8 cellular contexts compared by ENCODE assay signal in the genomic region with DNA sequence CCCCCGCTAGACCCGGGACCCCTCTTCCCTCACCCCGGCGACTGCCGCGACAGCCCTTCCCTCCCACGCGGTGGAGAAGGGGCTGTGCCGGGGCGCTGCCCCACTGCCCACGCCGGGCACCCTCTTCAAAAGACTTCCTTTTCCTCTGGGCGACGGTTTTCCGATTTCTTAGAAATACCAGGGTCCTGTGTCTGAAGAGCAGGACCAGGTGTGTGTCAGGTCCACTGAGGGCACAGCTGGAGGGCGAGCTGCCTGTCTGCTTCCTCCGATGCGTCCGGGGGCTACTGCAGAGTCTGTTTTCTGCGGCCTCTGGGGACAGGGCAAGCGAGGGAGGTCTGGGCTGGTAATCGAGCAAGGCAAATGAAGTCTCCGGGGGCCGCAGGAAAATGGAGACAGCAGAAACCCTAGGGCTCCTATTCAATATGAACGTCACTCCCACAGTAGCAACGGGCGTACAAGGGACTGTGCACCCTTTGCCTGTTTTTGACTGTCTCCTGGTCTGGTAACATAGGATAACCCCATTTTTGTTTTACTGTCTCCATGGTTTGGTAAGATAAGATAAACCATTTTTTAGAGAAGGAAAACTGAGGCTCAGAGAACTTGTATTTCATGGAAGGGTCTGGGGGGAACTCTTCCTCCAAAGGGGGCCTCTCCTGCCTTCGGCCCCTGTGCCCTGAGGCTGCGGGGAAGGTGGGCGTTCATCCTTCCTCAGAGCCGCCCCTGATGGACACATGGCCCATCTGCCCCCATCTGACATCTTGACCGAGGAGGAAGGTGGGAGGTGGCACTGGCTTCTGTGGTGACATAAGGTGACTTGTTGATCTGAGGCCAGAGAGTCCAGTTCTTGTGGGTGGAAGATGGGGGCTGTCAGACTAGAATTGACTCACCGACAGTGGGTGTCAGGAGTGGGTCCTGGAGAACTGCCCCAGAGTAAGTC. TPM values are rescaled to one million over a fixed set of nuclear protein-coding genes. Genes with fewer than 3 reads are reported as not detected.
DNase-seq lines count a peak whose midpoint lies in the region; ATAC-seq, FAIRE-seq and TF ChIP-seq lines count a peak whose summit lies in the region.

No MANE protein-coding gene starts in this region.

- DNase-seq in CD8-positive, alpha-beta memory T cell, result peak in 1 of 5 donors; percentile 31
- DNase-seq in HFFc6, result no peak
- DNase-seq in activated T-helper 2 cell treated with anti-CD3 and anti-CD28 coated beads, Interferon-gamma antibody, Interleukin-2, Interleukin-4, amounts not matched to agents 10 μg/mL and 5 μg/mL and 100 μg/mL, durations not matched to agents 14 hours and 24 hours and 36 hours (ENCODE audit: low spot score), result no peak
- no peak for DNase-seq in kidney
- no peak for DNase-seq in thyroid gland
- DNase-seq in frontal cortex (ENCODE audit: low spot score in 2 of 2), result no peak
- no peak for DNase-seq in LoVo (ENCODE audit: low spot score)

- H3K27ac Mint-ChIP-seq in CD8-positive, alpha-beta memory T cell, result peak overlapping the region; percentile 90 to 100 (median 99)
- H3K27ac Mint-ChIP-seq in HFFc6, result no peak overlapping the region; the same call in 1 of the 2 replicates
- H3K27ac Mint-ChIP-seq in activated T-helper 2 cell treated with anti-CD3 and anti-CD28 coated beads, Interferon-gamma antibody, Interleukin-2, Interleukin-4, amounts not matched to agents 10 μg/mL and 5 μg/mL and 100 μg/mL, durations not matched to agents 14 hours and 24 hours and 36 hours, result peak overlapping the region; percentile 97

- H3K27me3 ChIP-seq in CD8-positive, alpha-beta memory T cell (ENCODE audit: insufficient read depth, low read length, poor library complexity, severe bottlenecking), result no peaks in the 10 kb centered on the region
- H3K27me3 ChIP-seq in thyroid gland, result no peaks in the 10 kb centered on the region

- ATAC-seq in GM21737 (IDR thresholded peaks at IDR 0.05; ENCODE audit: unreplicated experiment), result no peak

- 53 to 57% methylated on average over 28 to 31 of the region's 33 CpGs for WGBS in thyroid gland, 2 donors

- H3K4me1 Mint-ChIP-seq in CD8-positive, alpha-beta memory T cell, result peaks cover 71 to 84% (median 76%) of the 10 kb centered on the region in 3 donors
- peaks cover 9% of the 10 kb centered on the region for H3K4me1 Mint-ChIP-seq in HFFc6 (ENCODE audit: low read depth)
- peaks cover 63% of the 10 kb centered on the region for H3K4me1 Mint-ChIP-seq in activated T-helper 2 cell treated with anti-CD3 and anti-CD28 coated beads, Interferon-gamma antibody, Interleukin-2, Interleukin-4, amounts not matched to agents 10 μg/mL and 5 μg/mL and 100 μg/mL, durations not matched to agents 14 hours and 24 hours and 36 hours (ENCODE audit: low read depth)

- peaks cover 0 to 2% of the 10 kb centered on the region in 2 donors for H3K27me3 Mint-ChIP-seq in CD8-positive, alpha-beta memory T cell
- peaks cover 41% of the 10 kb centered on the region for H3K27me3 Mint-ChIP-seq in HFFc6 (ENCODE audit: insufficient read depth)
- no peaks in the 10 kb centered on the region for H3K27me3 Mint-ChIP-seq in activated T-helper 2 cell treated with anti-CD3 and anti-CD28 coated beads, Interferon-gamma antibody, Interleukin-2, Interleukin-4, amounts not matched to agents 10 μg/mL and 5 μg/mL and 100 μg/mL, durations not matched to agents 14 hours and 24 hours and 36 hours (ENCODE audit: low read depth)

- no peak for TF ChIP-seq POLR2A in thyroid gland (IDR thresholded peaks at IDR 0.05)

- FAIRE-seq in kidney (lab: Jason Lieb, UNC) (no peak), frontal cortex (lab: Jason Lieb, UNC) (no peak)

- H3K4me3 ChIP-seq in CD8-positive, alpha-beta memory T cell (ENCODE audit: low read length), result peak overlapping the region; percentile 91
- H3K4me3 ChIP-seq in kidney (ENCODE audit: low read length in 2 of 2), result peak overlapping the region; percentile 55 to 65
- peak overlapping the region in 2 of 3 donors; percentile 32 to 66 for H3K4me3 ChIP-seq in thyroid gland (replicated peaks in 1 of 3)

- H3K9me3 Mint-ChIP-seq in CD8-positive, alpha-beta memory T cell, result no peaks in the 10 kb centered on the region
- no peaks in the 10 kb centered on the region for H3K9me3 Mint-ChIP-seq in HFFc6
- peaks cover 4% of the 10 kb centered on the region for H3K9me3 Mint-ChIP-seq in activated T-helper 2 cell treated with anti-CD3 and anti-CD28 coated beads, Interferon-gamma antibody, Interleukin-2, Interleukin-4, amounts not matched to agents 10 μg/mL and 5 μg/mL and 100 μg/mL, durations not matched to agents 14 hours and 24 hours and 36 hours

- H3K4me3 Mint-ChIP-seq in CD8-positive, alpha-beta memory T cell, result peak overlapping the region; percentile 93 to 100 (median 99)
- H3K4me3 Mint-ChIP-seq in HFFc6, result peak overlapping the region; percentile 81
- peak overlapping the region; percentile 100 for H3K4me3 Mint-ChIP-seq in activated T-helper 2 cell treated with anti-CD3 and anti-CD28 coated beads, Interferon-gamma antibody, Interleukin-2, Interleukin-4, amounts not matched to agents 10 μg/mL and 5 μg/mL and 100 μg/mL, durations not matched to agents 14 hours and 24 hours and 36 hours (ENCODE audit: low read depth)

- TF ChIP-seq CTCF in HFFc6 (IDR thresholded peaks at IDR 0.05) (no peak), kidney (IDR thresholded peaks at IDR 0.05; ENCODE audit: borderline replicate concordance, extremely low read depth, insufficient read depth) (no peak), thyroid gland (IDR thresholded peaks at IDR 0.05) (no peak)

- intact Hi-C loops in activated T-helper 2 cell treated with anti-CD3 and anti-CD28 coated beads, Interferon-gamma antibody, Interleukin-2, Interleukin-4, amounts not matched to agents 10 μg/mL and 5 μg/mL and 100 μg/mL, durations not matched to agents 14 hours and 24 hours and 36 hours (cut with micrococcal nuclease), result loop anchor here (1.0 kb wide), 1 partner anchor 12 kb away; no protein-coding TSS in a partner anchor
- intact Hi-C loops in kidney (cut with DNase I) (no loop called here), thyroid gland (cut with DNase I) (no loop called here)

- no peaks in the 10 kb centered on the region for H3K9me3 ChIP-seq in CD8-positive, alpha-beta memory T cell (ENCODE audit: low read length)
- H3K9me3 ChIP-seq in kidney (ENCODE audit: control insufficient read depth in 1 of 2, low read length in 2 of 2) (no peaks in the 10 kb centered on the region), thyroid gland (no peaks in the 10 kb centered on the region)

- CTCF ChIA-PET in CD8-positive, alpha-beta memory T cell (lab: Charles Lee), result interaction anchor here (1.4 to 3.4 kb wide), 6 partner anchors 8 to 62 kb away, joined by 4 to 15 read pairs (median 11); partner anchors contain the start of gene VPS13D

- H3K27ac ChIP-seq in CD8-positive, alpha-beta memory T cell (ENCODE audit: low read depth, low read length), result peak overlapping the region; percentile 95
- peak overlapping the region; percentile 78 to 79 for H3K27ac ChIP-seq in kidney (ENCODE audit: low read depth in 2 of 2, low read length in 2 of 2)
- peak overlapping the region; percentile 2 to 71 (median 64) for H3K27ac ChIP-seq in thyroid gland

- H3K36me3 Mint-ChIP-seq in CD8-positive, alpha-beta memory T cell, result peaks cover 3 to 35% (median 4%) of the 10 kb centered on the region in 3 donors
- H3K36me3 Mint-ChIP-seq in HFFc6 (ENCODE audit: low read depth), result no peaks in the 10 kb centered on the region
- peaks cover 43% of the 10 kb centered on the region for H3K36me3 Mint-ChIP-seq in activated T-helper 2 cell treated with anti-CD3 and anti-CD28 coated beads, Interferon-gamma antibody, Interleukin-2, Interleukin-4, amounts not matched to agents 10 μg/mL and 5 μg/mL and 100 μg/mL, durations not matched to agents 14 hours and 24 hours and 36 hours (ENCODE audit: low read depth)

- H3K36me3 ChIP-seq in CD8-positive, alpha-beta memory T cell (ENCODE audit: insufficient read depth, low read length), result no peaks in the 10 kb centered on the region
- H3K36me3 ChIP-seq in kidney (ENCODE audit: control insufficient read depth in 1 of 2, insufficient read depth in 2 of 2, low read length in 2 of 2), result no peaks in the 10 kb centered on the region
- H3K36me3 ChIP-seq in thyroid gland, result no peaks in the 10 kb centered on the region

- H3K9ac ChIP-seq in kidney (ENCODE audit: low read length in 2 of 2), result peak overlapping the region; percentile 44 to 73

- POLR2A ChIA-PET in CD8-positive, alpha-beta memory T cell (lab: Charles Lee), result interaction anchor here (1.1 to 2.7 kb wide), 3 partner anchors 8 to 18 kb away, joined by 3 to 15 read pairs (median 11); no protein-coding TSS in a partner anchor

- H3K4me1 ChIP-seq in CD8-positive, alpha-beta memory T cell (ENCODE audit: insufficient read depth, low read length), result peaks cover 67% of the 10 kb centered on the region
- H3K4me1 ChIP-seq in kidney (ENCODE audit: control insufficient read depth in 1 of 2, insufficient read depth in 1 of 2, low read depth in 1 of 2, low read length in 2 of 2) (peaks cover 0 to 7% of the 10 kb centered on the region in 2 donors), thyroid gland (peaks cover 4 to 21% of the 10 kb centered on the region in 2 donors)

RNA-seq across cellular contexts. Expression of gene TNFRSF1B, which starts 1.0 kb away (rescaled TPM):
- total RNA-seq in CD8-positive, alpha-beta memory T cell, result 100 to 1,000 TPM; 169 to 174 TPM
- 164 TPM for polyA plus RNA-seq in CD8-positive, alpha-beta memory T cell
- total RNA-seq in HFFc6 (2021; fragmentation: NEBNext Ultra II Directional; extraction: Animal tissue kit (Norgen Biotek cat#: 25700)), result under 1 TPM; 0.14 to 0.66 (median 0.33) TPM
- total RNA-seq in activated T-helper 2 cell treated with anti-CD3 and anti-CD28 coated beads, Interferon-gamma antibody, Interleukin-2, Interleukin-4, amounts not matched to agents 10 μg/mL and 5 μg/mL and 100 μg/mL, durations not matched to agents 14 hours and 24 hours and 36 hours, result 150 and 153 TPM in 2 replicates
- total RNA-seq in kidney, result 47.1 TPM
- 7.7 TPM for polyA plus RNA-seq in kidney (ENCODE audit: insufficient read depth, low read depth, low replicate concordance)
- 10 to 100 TPM in 2 of 4 donors, 1 to 10 TPM in 2; 4.4 to 20.4 (median 9.0) TPM for total RNA-seq in thyroid gland
- 2.0 TPM for total RNA-seq in frontal cortex
